In the genomic region with DNA sequence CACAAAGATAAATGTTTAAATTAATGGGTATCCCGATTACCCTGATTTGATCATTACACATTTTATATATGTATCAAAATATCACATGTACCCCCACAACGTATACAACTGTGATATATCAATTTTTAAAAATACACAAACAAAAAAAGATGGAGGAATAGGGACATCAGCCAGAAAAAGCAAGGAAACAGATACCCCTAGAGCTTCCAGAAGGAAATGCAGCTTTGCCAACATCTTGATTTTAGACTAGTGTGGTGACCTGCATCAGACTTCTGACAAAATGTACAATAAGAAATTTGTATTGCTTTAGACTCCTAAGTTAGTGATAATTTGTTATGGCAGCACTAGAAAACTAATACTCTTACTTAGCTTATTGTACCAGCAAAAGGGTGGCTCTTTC, we compare ENCODE assay signal across 17 cellular contexts.
DNase-seq lines count a peak whose midpoint lies in the region; TF ChIP-seq lines count a peak whose summit lies in the region.
"Had no signal": no experiment of that assay in that cellular context is flagged by ENCODE, and none has a peak within 500 bp of the region (broad histone marks: within the 10 kb centered on the region; RNA-seq: fewer than 3 reads in every experiment).

No MANE protein-coding gene starts in this region.

- DNase-seq in NCI-H2227 treated with DMSO at 0.1 percent for 48 hours (lab: John Stamatoyannopoulos, UW) = peak; percentile 3
- DNase-seq in NCI-H2227 (lab: John Stamatoyannopoulos, UW; ENCODE audit: unreplicated experiment) = no peak
- peak; percentile 2 for DNase-seq in NAMALWA (ENCODE audit: low spot score)
- no peak for DNase-seq in epithelial cell of proximal tubule (ENCODE audit: low read depth)
- no peak for DNase-seq in type B pancreatic cell (ENCODE audit: extremely low spot score, unreplicated experiment)
- DNase-seq in activated T-cell treated with anti-CD3 and anti-CD28 coated beads, Interleukin-2, amount 50 U/mL, for 48 hours = no peak
- DNase-seq in RWPE1 (ENCODE audit: low spot score) = no peak
- no peak for DNase-seq in retina
- DNase-seq: activated naive CD4-positive, alpha-beta T cell treated with anti-CD3 and anti-CD28 coated beads, Interleukin-2, amount 50 U/mL, for 16 hours; colonic mucosa; left colon; natural killer cell; NCI-H2081; PC-9 had no signal

- H3K27me3 Mint-ChIP-seq in type B pancreatic cell = no peaks in the 10 kb centered on the region

- H3K4me1 Mint-ChIP-seq in type B pancreatic cell (ENCODE audit: unreplicated experiment) = no peaks in the 10 kb centered on the region
- H3K4me1 Mint-ChIP-seq: natural killer cell had no signal

- TF ChIP-seq CTCF in epithelial cell of proximal tubule (conservative IDR thresholded peaks at IDR 0.05; ENCODE audit: low read depth, low read length) (peak; percentile 51), type B pancreatic cell (conservative IDR thresholded peaks at IDR 0.05) (peak; percentile 66), RWPE1 (conservative IDR thresholded peaks at IDR 0.05; ENCODE audit: low read depth) (no peak)

- no peak overlapping the region for H3K4me3 Mint-ChIP-seq in type B pancreatic cell
- H3K4me3 Mint-ChIP-seq: natural killer cell; T-helper 2 cell treated with Interferon-gamma antibody and Interleukin-4, amounts not matched to agents 5 μg/mL and 100 μg/mL, for 36 hours had no signal

- H3K4me3 ChIP-seq in epithelial cell of proximal tubule (ENCODE audit: low read depth, low read length) = no peak overlapping the region
- H3K4me3 ChIP-seq: colonic mucosa, PC-9, skin epidermis, tibial nerve had no signal

- no peaks in the 10 kb centered on the region for H3K36me3 Mint-ChIP-seq in type B pancreatic cell
- H3K36me3 Mint-ChIP-seq: natural killer cell had no signal

- no peak overlapping the region for H3K27ac ChIP-seq in RWPE1
- H3K27ac ChIP-seq: colonic mucosa, PC-9, skin epidermis, tibial nerve had no signal

- no peaks in the 10 kb centered on the region for H3K9me3 Mint-ChIP-seq in type B pancreatic cell
- H3K9me3 Mint-ChIP-seq: T-helper 2 cell treated with Interferon-gamma antibody and Interleukin-4, amounts not matched to agents 5 μg/mL and 100 μg/mL, for 36 hours had no signal

- CTCF ChIA-PET in RWPE1 (lab: Yijun Ruan, JAX) = interaction anchor here (0.6 kb wide), 1 partner anchor 1738 kb away, joined by 3 read pairs; no protein-coding TSS in a partner anchor

- H3K27ac Mint-ChIP-seq in type B pancreatic cell = no peak overlapping the region
- H3K27ac Mint-ChIP-seq: natural killer cell; T-helper 2 cell treated with Interferon-gamma antibody and Interleukin-4, amounts not matched to agents 5 μg/mL and 100 μg/mL, for 36 hours had no signal

- POLR2A ChIA-PET in RWPE1 (lab: Yijun Ruan, JAX; ENCODE audit: low non-redundant PET) = no interaction called here

Comparison
In these comparisons a context has a peak if more than half of its experiments do, and no peak if none do; other contexts are left out.
1. DNase-seq: peak in NCI-H2227 treated with DMSO at 0.1 percent for 48 hours (single experiment) and NAMALWA (single experiment); none in NCI-H2227 (single experiment), epithelial cell of proximal tubule (single experiment), type B pancreatic cell (single experiment), activated T-cell treated with anti-CD3 and anti-CD28 coated beads, Interleukin-2, amount 50 U/mL, for 48 hours (0 of 2), RWPE1 (single experiment) and retina (single experiment).